In the genomic region with DNA sequence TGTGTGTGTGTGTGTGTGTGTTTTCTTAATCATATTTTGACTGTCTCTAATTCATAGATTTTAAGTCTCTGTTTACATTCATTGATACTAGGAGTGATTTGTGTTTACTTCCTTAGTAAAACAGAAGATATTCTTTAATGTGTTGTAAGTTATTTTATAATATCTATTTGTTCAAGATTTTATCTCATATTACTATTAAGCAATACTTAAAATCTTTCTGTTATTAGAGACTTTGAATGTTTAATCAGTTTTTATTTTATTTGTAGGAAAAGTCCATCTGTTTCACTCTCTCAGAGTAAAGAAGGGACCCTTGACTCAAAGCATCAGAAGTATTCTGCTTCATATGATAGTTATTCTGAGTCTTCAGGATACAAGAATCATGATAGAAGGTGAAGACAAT, we compare ENCODE assay signal across 30 cellular contexts.
"Had no signal": no experiment of that assay in that cellular context is flagged by ENCODE, and none has a peak within 500 bp of the region (broad histone marks: within the 10 kb centered on the region; RNA-seq: fewer than 3 reads in every experiment).

No MANE protein-coding gene starts in this region.

- H3K27ac ChIP-seq: body of pancreas, coronary artery, dorsolateral prefrontal cortex, esophagus muscularis mucosa, foreskin keratinocyte, heart left ventricle, parathyroid adenoma, psoas muscle, sigmoid colon, tibial nerve, WERI-Rb-1 had no signal

- ATAC-seq: activated CD4-positive, CD25-positive, alpha-beta regulatory T cell treated with anti-CD3 and anti-CD28 coated beads, Interleukin-2, amount 50 U/mL, for 24 hours; activated T-helper 17 cell treated with anti-CD3 and anti-CD28 coated beads, Interleukin-2, amount 50 U/mL, for 72 hours; body of pancreas; foreskin keratinocyte; heart left ventricle; left colon; psoas muscle had no signal

- H3K4me1 ChIP-seq: body of pancreas, esophagus muscularis mucosa, foreskin keratinocyte, heart left ventricle, parathyroid adenoma, psoas muscle, sigmoid colon, tibial nerve had no signal

- H3K9me3 ChIP-seq: body of pancreas, esophagus muscularis mucosa, heart left ventricle, psoas muscle, sigmoid colon, tibial nerve had no signal

- DNase-seq: activated CD4-positive, alpha-beta T cell treated with anti-CD3 and anti-CD28 coated beads for 48 hours; activated CD4-positive, alpha-beta T cell treated with anti-CD3 and anti-CD28 coated beads, Interleukin-2, amount 50 U/mL, for 48 hours; activated CD8-positive, alpha-beta memory T cell treated with anti-CD3 and anti-CD28 coated beads for 24 hours; anterior cingulate cortex; body of pancreas; cerebellar nuclear complex; dorsolateral prefrontal cortex; effector memory CD4-positive, alpha-beta T cell; heart left ventricle; hypothalamus; immature natural killer cell; kidney; left colon; naive B cell; nephron progenitor cell; psoas muscle; sigmoid colon; stimulated activated CD4-positive, alpha-beta T cell treated with anti-CD3 and anti-CD28 coated beads, Interleukin-15, amount 100 ng/mL, for 24 hours; stimulated activated naive CD4-positive, alpha-beta T cell treated with Interleukin-2 at 50 U/mL for 16 hours; T-helper 9 cell; WERI-Rb-1 had no signal

- H3K4me3 Mint-ChIP-seq: activated naive CD8-positive, alpha-beta T cell; activated T-helper 17 cell treated with anti-CD3 and anti-CD28 coated beads, Interleukin-2, amount 50 U/mL, for 72 hours; immature natural killer cell; mesothelial cell of epicardium; naive B cell; nephron progenitor cell had no signal

- H3K4me1 Mint-ChIP-seq: activated T-helper 17 cell treated with anti-CD3 and anti-CD28 coated beads, Interleukin-2, amount 50 U/mL, for 72 hours; immature natural killer cell; mesothelial cell of epicardium; naive B cell; nephron progenitor cell had no signal

- H3K27me3 Mint-ChIP-seq: activated naive CD8-positive, alpha-beta T cell; activated T-helper 17 cell treated with anti-CD3 and anti-CD28 coated beads, Interleukin-2, amount 50 U/mL, for 72 hours; naive B cell had no signal

- H3K27me3 ChIP-seq: body of pancreas, dorsolateral prefrontal cortex, esophagus muscularis mucosa, foreskin keratinocyte, heart left ventricle, sigmoid colon, tibial nerve had no signal

- H3K79me2 ChIP-seq: parathyroid adenoma had no signal

- H3K9me3 Mint-ChIP-seq: activated T-helper 17 cell treated with anti-CD3 and anti-CD28 coated beads, Interleukin-2, amount 50 U/mL, for 72 hours; immature natural killer cell; mesothelial cell of epicardium; naive B cell; nephron progenitor cell had no signal

- H2AFZ ChIP-seq: parathyroid adenoma had no signal

- H3K27ac Mint-ChIP-seq: activated naive CD8-positive, alpha-beta T cell; mesothelial cell of epicardium; nephron progenitor cell had no signal

- H3K9ac ChIP-seq: parathyroid adenoma had no signal

- FAIRE-seq: kidney had no signal

- H3K4me3 ChIP-seq: body of pancreas, coronary artery, dorsolateral prefrontal cortex, esophagus muscularis mucosa, heart left ventricle, psoas muscle, sigmoid colon, tibial nerve had no signal
